16 cellular contexts compared by ENCODE assay signal in genomic region chr1:53308512-53308911, GRCh38. TPM values are rescaled to one million over a fixed set of nuclear protein-coding genes. Genes with fewer than 3 reads are reported as not detected.
A peak's percentile ranks its signal among the peaks of the same experiment; 100 is the strongest.
DNase-seq lines count a peak whose midpoint lies in the region; ATAC-seq and TF ChIP-seq lines count a peak whose summit lies in the region.
"Had no signal": no experiment of that assay in that cellular context is flagged by ENCODE, and none has a peak within 500 bp of the region (broad histone marks: within the 10 kb centered on the region; RNA-seq: fewer than 3 reads in every experiment).

No MANE protein-coding gene starts in this region.

- no peak overlapping the region for H2AFZ ChIP-seq in MM.1S (ENCODE audit: low read length)

- H3K4me3 ChIP-seq in HEK293 (ENCODE audit: low read depth, low read length) (no peak overlapping the region), WERI-Rb-1 (ENCODE audit: low read depth, low read length) (no peak overlapping the region), MM.1S (ENCODE audit: low read length) (no peak overlapping the region), right atrium auricular region (no peak overlapping the region)

- no peak overlapping the region for H3K4me2 ChIP-seq in MM.1S (ENCODE audit: low read depth, low read length)

- no peak for DNase-seq in activated CD4-positive, CD25-positive, alpha-beta regulatory T cell treated with anti-CD3 and anti-CD28 coated beads, Interleukin-2, amount 50 U/mL, for 72 hours
- DNase-seq in WERI-Rb-1: peak; percentile 90
- no peak for DNase-seq in nephron progenitor cell
- no peak for DNase-seq in MM.1S
- DNase-seq in right atrium auricular region (ENCODE audit: low spot score): no peak
- DNase-seq in SW 1271 (lab: John Stamatoyannopoulos, UW): no peak
- DNase-seq: 8988T, Calu3, NCI-H1092 treated with DMSO at 0.1 percent for 48 hours, NCI-H187, NCI-H226, NCI-H526 treated with DMSO at 0.1 percent for 48 hours, PC-3 had no signal

- no peak overlapping the region for H3K27ac ChIP-seq in HEK293 (ENCODE audit: extremely low read depth, low read depth, low read length)
- H3K27ac ChIP-seq in WERI-Rb-1: peak overlapping the region; percentile 77
- no peak overlapping the region for H3K27ac ChIP-seq in MM.1S (ENCODE audit: low read length)
- no peak overlapping the region for H3K27ac ChIP-seq in right atrium auricular region

- peak; percentile 44 to 67 for ATAC-seq in activated CD4-positive, CD25-positive, alpha-beta regulatory T cell treated with anti-CD3 and anti-CD28 coated beads, Interleukin-2, amount 50 U/mL, for 24 hours
- ATAC-seq: PC-3 had no signal

- CTCF ChIA-PET in HEK293 (lab: Yijun Ruan, JAX): no interaction called here

- no peaks in the 10 kb centered on the region for H3K9me3 Mint-ChIP-seq in nephron progenitor cell
- H3K9me3 Mint-ChIP-seq: CD4-positive, alpha-beta memory T cell had no signal

- peaks cover 88% of the 10 kb centered on the region for H3K4me1 Mint-ChIP-seq in nephron progenitor cell

- no peaks in the 10 kb centered on the region for H3K9me2 ChIP-seq in MM.1S (replicated peaks; ENCODE audit: insufficient read depth, low read length)

- TF ChIP-seq CTCF in HEK293 (tag by site-specific recombination; IDR thresholded peaks at IDR 0.05) (no peak), WERI-Rb-1 (IDR thresholded peaks at IDR 0.05; ENCODE audit: low read depth, low read length) (no peak), nephron progenitor cell (IDR thresholded peaks at IDR 0.05) (no peak), MM.1S (IDR thresholded peaks at IDR 0.05; ENCODE audit: low read length) (no peak), right atrium auricular region (IDR thresholded peaks at IDR 0.05) (no peak)

- no peaks in the 10 kb centered on the region for H3K4me1 ChIP-seq in HEK293 (ENCODE audit: control insufficient read depth, insufficient read depth, low read length)
- no peaks in the 10 kb centered on the region for H3K4me1 ChIP-seq in MM.1S (ENCODE audit: low read length)
- H3K4me1 ChIP-seq in right atrium auricular region: no peaks in the 10 kb centered on the region

- peaks cover 98% of the 10 kb centered on the region for H3K79me2 ChIP-seq in MM.1S (ENCODE audit: low read length)

- H3K36me3 Mint-ChIP-seq in nephron progenitor cell (ENCODE audit: low read depth): no peaks in the 10 kb centered on the region
- H3K36me3 Mint-ChIP-seq: CD4-positive, alpha-beta memory T cell had no signal

- peak overlapping the region; percentile 69 for H3K27ac Mint-ChIP-seq in nephron progenitor cell

- H3K9me3 ChIP-seq in HEK293 (ENCODE audit: control insufficient read depth, insufficient read depth, low read depth, low read length): no peaks in the 10 kb centered on the region
- H3K9me3 ChIP-seq in WERI-Rb-1 (ENCODE audit: severe bottlenecking): no peaks in the 10 kb centered on the region
- no peaks in the 10 kb centered on the region for H3K9me3 ChIP-seq in MM.1S (replicated peaks; ENCODE audit: insufficient read depth, low read length)
- no peaks in the 10 kb centered on the region for H3K9me3 ChIP-seq in right atrium auricular region

- peaks cover 4% of the 10 kb centered on the region; the same call in 1 of the 2 replicates for H4K20me1 ChIP-seq in MM.1S (ENCODE audit: insufficient read depth, low read length)

- POLR2A ChIA-PET in HEK293 (lab: Yijun Ruan, JAX): interaction anchor here (0.6 kb wide), 1 partner anchor 574 kb away, joined by 3 read pairs; no protein-coding TSS in a partner anchor

- H3K36me3 ChIP-seq in HEK293 (ENCODE audit: control insufficient read depth in 2 of 2, insufficient read depth in 1 of 2, low read length in 2 of 2) (peaks cover 0 to 4% of the 10 kb centered on the region in 2 experiments; a peak in 1 of 3 replicates), WERI-Rb-1 (peaks cover 66% of the 10 kb centered on the region), MM.1S (replicated peaks; ENCODE audit: insufficient read depth, low read length) (no peaks in the 10 kb centered on the region), right atrium auricular region (no peaks in the 10 kb centered on the region)

- H3K27me3 Mint-ChIP-seq in nephron progenitor cell (ENCODE audit: low read depth, poor library complexity): no peaks in the 10 kb centered on the region
- H3K27me3 Mint-ChIP-seq: CD4-positive, alpha-beta memory T cell had no signal

- no peaks in the 10 kb centered on the region for H3F3A ChIP-seq in MM.1S (ENCODE audit: insufficient read depth, low read length)

- H3K4me3 Mint-ChIP-seq in nephron progenitor cell: peak overlapping the region; percentile 28
- H3K4me3 Mint-ChIP-seq: CD4-positive, alpha-beta memory T cell had no signal

- no peak overlapping the region for H3K9ac ChIP-seq in MM.1S (ENCODE audit: low read length)

- H3K27me3 ChIP-seq in WERI-Rb-1 (ENCODE audit: insufficient read depth, low read depth, severe bottlenecking): no peaks in the 10 kb centered on the region
- no peaks in the 10 kb centered on the region for H3K27me3 ChIP-seq in MM.1S (replicated peaks; ENCODE audit: insufficient read depth, low read length)
- H3K27me3 ChIP-seq in right atrium auricular region: no peaks in the 10 kb centered on the region

TF ChIP-seq in HEK293, 187 proteins besides CTCF, POLR2A, EP300 and RAD21:
- no peak for TF ChIP-seq ZNF600 (tag by site-specific recombination; IDR thresholded peaks at IDR 0.05)
- TF ChIP-seq PBX3 (CRISPR knock-in tag; IDR thresholded peaks at IDR 0.05): no peak
- TF ChIP-seq ZFHX2 (tag by site-specific recombination; conservative IDR thresholded peaks at IDR 0.05): 0 out of 2 replicates have a peak, but pooled peaks have one; percentile 10
- no peak for TF ChIP-seq RBAK (tag by site-specific recombination; IDR thresholded peaks at IDR 0.05)
- TF ChIP-seq GLIS1 (tag by site-specific recombination; IDR thresholded peaks at IDR 0.05): peak; percentile 48; the same call in 1 of the 2 replicates
- no peak for TF ChIP-seq ZNF280C (tag by site-specific recombination; IDR thresholded peaks at IDR 0.05)

RNA-seq across cellular contexts. Expression of gene LRP8, which starts 19.4 kb away (rescaled TPM):
- total RNA-seq in right atrium auricular region: 1 to 10 TPM; 2.2 to 3.6 TPM
